8 cellular contexts compared by ENCODE assay signal in the genomic region with DNA sequence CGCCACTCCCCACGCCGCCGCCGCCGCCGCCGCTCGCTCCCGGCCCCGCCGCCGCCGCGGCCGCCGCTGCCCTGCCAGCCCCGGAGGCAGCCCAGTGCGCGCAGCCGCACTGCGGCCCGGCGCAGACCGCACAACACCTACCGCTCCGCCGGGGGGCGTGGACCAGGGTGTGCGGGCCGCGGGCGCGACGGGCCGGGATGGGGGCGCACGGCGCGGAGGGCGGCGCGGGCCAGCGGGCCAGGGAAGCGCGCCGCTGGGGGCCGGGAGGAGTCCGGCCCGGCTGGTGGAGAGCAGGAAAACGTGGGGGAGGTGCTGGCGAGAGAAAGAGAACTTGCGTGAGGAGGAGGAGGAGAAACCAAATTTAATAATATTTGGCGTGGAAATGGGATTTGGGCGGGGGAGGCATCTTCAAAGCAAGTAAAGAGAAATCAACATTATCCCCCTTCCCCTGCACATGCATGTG. TPM values are rescaled to one million over a fixed set of nuclear protein-coding genes. Genes with fewer than 3 reads are reported as not detected.
DNase-seq lines count a peak whose midpoint lies in the region; ATAC-seq and TF ChIP-seq lines count a peak whose summit lies in the region.

A gene (minus strand): TSS at position 106 of the 463 bp plus-strand sequence. CDS start 594 bp downstream, outside the sequence.

- H3K4me3 ChIP-seq in ectodermal cell (ENCODE audit: insufficient read depth, low read depth, low read length) (peak within 1 kb of the TSS; percentile 84), lung (peak within 1 kb of the TSS; percentile 94)

- peaks cover 29% of the 10 kb centered on the region for H3K4me1 Mint-ChIP-seq in activated CD4-positive, alpha-beta memory T cell treated with anti-CD3 and anti-CD28 coated beads for 36 hours (ENCODE audit: low read depth)

- peaks cover 6% of the 10 kb centered on the region for H3K36me3 Mint-ChIP-seq in activated CD4-positive, alpha-beta memory T cell treated with anti-CD3 and anti-CD28 coated beads for 36 hours

- H3K27ac Mint-ChIP-seq in activated CD4-positive, alpha-beta memory T cell treated with anti-CD3 and anti-CD28 coated beads for 36 hours = peak within 1 kb of the TSS; percentile 93

- ATAC-seq in HG03045 (IDR thresholded peaks at IDR 0.05; ENCODE audit: unreplicated experiment) (peak; percentile 68), lung (ENCODE audit: insufficient read depth, low FRiP score) (peak; percentile 64)

- no peaks in the 10 kb centered on the region for H3K36me3 ChIP-seq in ectodermal cell (ENCODE audit: control insufficient read depth, insufficient read depth, low read length)
- no peaks in the 10 kb centered on the region for H3K36me3 ChIP-seq in lung (ENCODE audit: control insufficient read depth in 2 of 2, insufficient read depth in 2 of 2, low read length in 2 of 2)

- POLR2A ChIA-PET in activated CD4-positive, alpha-beta memory T cell treated with anti-CD3 and anti-CD28 coated beads for 36 hours (lab: Charles Lee) = interaction anchor here (1.8 kb wide), 1 partner anchor 221 kb away, joined by 7 read pairs; a partner anchor contains a TSS

- H3K9me3 Mint-ChIP-seq in activated CD4-positive, alpha-beta memory T cell treated with anti-CD3 and anti-CD28 coated beads for 36 hours = no peaks in the 10 kb centered on the region

- WGBS in ectodermal cell, 2 experiments = 0% methylated on average over 54 to 55 of the region's 55 CpGs
- 0 to 1% methylated on average over 52 to 55 of the region's 55 CpGs for WGBS in lung, 2 donors

- H3K4me3 Mint-ChIP-seq in activated CD4-positive, alpha-beta memory T cell treated with anti-CD3 and anti-CD28 coated beads for 36 hours = peak within 1 kb of the TSS; percentile 91

- H3K9me3 ChIP-seq in ectodermal cell (ENCODE audit: control insufficient read depth, low read length) = no peaks in the 10 kb centered on the region
- H3K9me3 ChIP-seq in lung (ENCODE audit: control insufficient read depth in 2 of 2, insufficient read depth in 1 of 2, low read length in 1 of 2) = no peaks in the 10 kb centered on the region

- H3K27ac ChIP-seq in ectodermal cell (ENCODE audit: insufficient read depth, low read depth, low read length, poor library complexity, severe bottlenecking) (peak within 1 kb of the TSS; percentile 89), lung (ENCODE audit: low read depth in 1 of 2, low read length in 1 of 2) (peak within 1 kb of the TSS; percentile 92 to 95)

- H3K27me3 ChIP-seq in ectodermal cell (ENCODE audit: control insufficient read depth, insufficient read depth, low read length, poor library complexity, severe bottlenecking) = no peaks in the 10 kb centered on the region
- H3K27me3 ChIP-seq in lung (ENCODE audit: control insufficient read depth, insufficient read depth) = no peaks in the 10 kb centered on the region

- intact Hi-C loops in activated CD4-positive, alpha-beta memory T cell treated with anti-CD3 and anti-CD28 coated beads for 36 hours (cut with micrococcal nuclease) = loop anchor here (1.0 to 10.0 kb wide), 6 partner anchors 35 to 1341 kb away; a partner anchor contains a TSS

- H3K27me3 Mint-ChIP-seq in activated CD4-positive, alpha-beta memory T cell treated with anti-CD3 and anti-CD28 coated beads for 36 hours = no peaks in the 10 kb centered on the region

- CTCF ChIA-PET in activated CD4-positive, alpha-beta memory T cell treated with anti-CD3 and anti-CD28 coated beads for 36 hours (lab: Charles Lee) = interaction anchor here (0.7 to 2.5 kb wide), 4 partner anchors 12 to 326 kb away, joined by 3 to 7 read pairs (median 4); no protein-coding TSS in a partner anchor

- no peak for TF ChIP-seq CTCF in lung (IDR thresholded peaks at IDR 0.05; ENCODE audit: control extremely low read depth, extremely low read depth)

- H3K4me1 ChIP-seq in ectodermal cell (ENCODE audit: control insufficient read depth, insufficient read depth, low read length) (peaks cover 6% of the 10 kb centered on the region), lung (ENCODE audit: control insufficient read depth in 2 of 2, insufficient read depth in 2 of 2, low read length in 2 of 2) (peaks cover 0 to 11% of the 10 kb centered on the region in 2 donors)

- DNase-seq in NOMO-1 (lab: John Stamatoyannopoulos, UW; ENCODE audit: unreplicated experiment in 2 of 2) = peak; percentile 28 to 50
- DNase-seq in NOMO-1 treated with dmso at 0.1 percent for 144 hours (lab: John Stamatoyannopoulos, UW; ENCODE audit: unreplicated experiment) = no peak
- peak; percentile 42 for DNase-seq in NCI-H510A treated with DMSO at 0.1 percent for 48 hours (lab: John Stamatoyannopoulos, UW)
- DNase-seq in activated CD4-positive, alpha-beta memory T cell treated with anti-CD3 and anti-CD28 coated beads for 36 hours = peak; percentile 82
- DNase-seq in lung (ENCODE audit: low spot score) = peak; percentile 68
- DNase-seq in stimulated activated CD4-positive, alpha-beta T cell treated with anti-CD3 and anti-CD28 coated beads, TNF-alpha, amount 100 ng/mL, for 1 hour (ENCODE audit: low read depth in 3 of 3, low spot score in 1 of 3) = peak; percentile 38 to 65 (median 47)

RNA-seq across cellular contexts. Expression of the gene that starts here (rescaled TPM):
- total RNA-seq in activated CD4-positive, alpha-beta memory T cell treated with anti-CD3 and anti-CD28 coated beads for 36 hours = 10 to 100 TPM; 20.5 to 22.1 TPM
- polyA plus RNA-seq in ectodermal cell (2013, experiment 1 of 4) = 34.2 TPM
- polyA plus RNA-seq in ectodermal cell (2013, experiment 2 of 4) = 38.5 TPM
- 29.6 TPM for polyA plus RNA-seq in ectodermal cell (2013, experiment 3 of 4)
- polyA plus RNA-seq in ectodermal cell (2013, experiment 4 of 4) = 32.4 TPM
- total RNA-seq in lung = 10 to 100 TPM; 11.9 to 14.8 TPM
- polyA plus RNA-seq in lung = 1 to 10 TPM; 2.6 TPM
